ENCODE assay signal across 14 cellular contexts in the genomic region with DNA sequence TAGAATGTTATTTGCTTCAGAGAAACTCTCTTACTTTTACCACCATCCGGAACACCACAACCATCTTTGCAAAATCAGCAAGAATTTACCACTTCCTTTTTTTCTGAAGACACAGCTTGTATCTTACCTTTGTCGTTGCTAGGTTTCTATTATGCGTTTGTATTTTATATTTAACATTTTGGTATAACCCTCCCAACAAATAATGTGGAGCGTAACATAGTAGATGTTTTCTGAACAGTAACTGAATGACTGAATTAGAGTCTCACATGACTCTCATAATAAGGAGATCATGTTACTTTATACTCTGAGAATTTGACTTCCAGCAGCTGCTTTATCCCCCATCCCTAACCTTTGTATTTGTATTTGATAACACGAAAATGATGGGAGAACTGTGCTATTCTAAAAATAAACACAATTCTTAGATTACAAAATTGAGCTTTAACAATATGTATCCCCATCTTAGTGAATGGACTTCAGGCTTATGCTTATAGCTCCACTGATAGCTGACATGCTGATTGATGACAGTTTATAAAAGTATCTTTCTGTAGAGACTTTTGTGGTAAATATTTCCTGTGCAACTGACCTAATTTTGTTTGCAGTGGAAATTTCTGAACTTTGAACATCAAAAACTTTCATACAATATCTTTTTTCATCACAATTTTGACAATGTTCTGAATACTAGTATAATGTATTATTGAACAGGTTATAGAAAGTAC. TPM values are rescaled to one million over a fixed set of nuclear protein-coding genes. Genes with fewer than 3 reads are reported as not detected.
DNase-seq lines count a peak whose midpoint lies in the region; ATAC-seq, FAIRE-seq and TF ChIP-seq lines count a peak whose summit lies in the region.
"Had no signal": no experiment of that assay in that cellular context is flagged by ENCODE, and none has a peak within 500 bp of the region (broad histone marks: within the 10 kb centered on the region; RNA-seq: fewer than 3 reads in every experiment).

No MANE protein-coding gene starts in this region.

- no peaks in the 10 kb centered on the region for H3K36me3 ChIP-seq in small intestine (ENCODE audit: control insufficient read depth in 2 of 2, insufficient read depth in 2 of 2, low read length in 2 of 2)

- no peaks in the 10 kb centered on the region for H3K36me3 Mint-ChIP-seq in activated CD4-positive, alpha-beta memory T cell treated with anti-CD3 and anti-CD28 coated beads for 36 hours

- in situ Hi-C loops in ACHN (cut with HindIII; ENCODE audit: low pct_ligation_motif_present, low pct_unique_long_range_greater_than_20kb, low sequenced_read_pairs) = no loop called here

- peak overlapping the region; percentile 10 for H3K4me3 ChIP-seq in Jurkat, Clone E6-1 (ENCODE audit: low read length)
- H3K4me3 ChIP-seq in small intestine (ENCODE audit: low read depth in 1 of 2, low read length in 2 of 2) (no peak overlapping the region), dorsolateral prefrontal cortex (no peak overlapping the region)
- H3K4me3 ChIP-seq: GM23338 had no signal

- H3K4me3 Mint-ChIP-seq in activated CD4-positive, alpha-beta memory T cell treated with anti-CD3 and anti-CD28 coated beads for 36 hours = peak overlapping the region; percentile 50
- H3K4me3 Mint-ChIP-seq: GM23338, neural crest cell had no signal

- DNase-seq in activated CD4-positive, CD25-positive, alpha-beta regulatory T cell (lab: John Stamatoyannopoulos, UW) = no peak
- DNase-seq in Jurkat, Clone E6-1 (ENCODE audit: low read depth, low spot score) = peak; percentile 74
- no peak for DNase-seq in activated CD4-positive, alpha-beta memory T cell treated with anti-CD3 and anti-CD28 coated beads for 36 hours
- DNase-seq in small intestine (peak; percentile 46), inferior parietal cortex (ENCODE audit: extremely low spot score) (no peak), ACHN (no peak), dorsolateral prefrontal cortex (no peak)
- DNase-seq: cortex of kidney had no signal

- peak; percentile 53 to 55 for ATAC-seq in activated CD4-positive, CD25-positive, alpha-beta regulatory T cell treated with anti-CD3 and anti-CD28 coated beads, Interleukin-2, amount 50 U/mL, for 24 hours
- ATAC-seq: GM23338, HepG2 had no signal

- no peaks in the 10 kb centered on the region for H3K27me3 ChIP-seq in small intestine (ENCODE audit: control insufficient read depth in 2 of 2, insufficient read depth in 2 of 2, low read length in 2 of 2)
- H3K27me3 ChIP-seq in dorsolateral prefrontal cortex = no peaks in the 10 kb centered on the region

- peaks cover 8% of the 10 kb centered on the region for H3K9me3 Mint-ChIP-seq in activated CD4-positive, alpha-beta memory T cell treated with anti-CD3 and anti-CD28 coated beads for 36 hours

- 51 to 59% (median 55%) methylated on average over 5 of the region's 5 CpGs for WGBS in small intestine, 3 donors

- POLR2A ChIA-PET in activated CD4-positive, alpha-beta memory T cell treated with anti-CD3 and anti-CD28 coated beads for 36 hours (lab: Charles Lee) = no interaction called here

- H3K27ac ChIP-seq in small intestine (ENCODE audit: low read depth in 1 of 2, low read length in 1 of 2) = no peak overlapping the region
- no peak overlapping the region for H3K27ac ChIP-seq in dorsolateral prefrontal cortex

- no peak for FAIRE-seq in small intestine (lab: Jason Lieb, UNC)
- FAIRE-seq: HepG2, RCC 7860 had no signal

- H3K27me3 Mint-ChIP-seq in activated CD4-positive, alpha-beta memory T cell treated with anti-CD3 and anti-CD28 coated beads for 36 hours = no peaks in the 10 kb centered on the region

- H3K27ac Mint-ChIP-seq in activated CD4-positive, alpha-beta memory T cell treated with anti-CD3 and anti-CD28 coated beads for 36 hours = peak overlapping the region; percentile 77
- H3K27ac Mint-ChIP-seq: GM23338 had no signal

- intact Hi-C loops in activated CD4-positive, alpha-beta memory T cell treated with anti-CD3 and anti-CD28 coated beads for 36 hours (cut with micrococcal nuclease) = no loop called here
- intact Hi-C loops in dorsolateral prefrontal cortex (cut with DNase I) = no loop called here

- peaks cover 73% of the 10 kb centered on the region for H3K4me1 Mint-ChIP-seq in activated CD4-positive, alpha-beta memory T cell treated with anti-CD3 and anti-CD28 coated beads for 36 hours (ENCODE audit: low read depth)
- H3K4me1 Mint-ChIP-seq: GM23338, neural crest cell had no signal

- H3K4me1 ChIP-seq in small intestine (ENCODE audit: control insufficient read depth in 2 of 2, insufficient read depth in 1 of 2, low read depth in 1 of 2, low read length in 1 of 2) = no peaks in the 10 kb centered on the region

- TF ChIP-seq CTCF in dorsolateral prefrontal cortex (IDR thresholded peaks at IDR 0.05 in 54 of 56, conservative IDR thresholded peaks at IDR 0.05 in 2 of 56; ENCODE audit: low read depth in 1 of 56, partially characterized antibody in 56 of 56) = no peak

- no peaks in the 10 kb centered on the region for H3K9me3 ChIP-seq in small intestine (ENCODE audit: control insufficient read depth, low read depth)

- CTCF ChIA-PET in activated CD4-positive, alpha-beta memory T cell treated with anti-CD3 and anti-CD28 coated beads for 36 hours (lab: Charles Lee) = interaction anchor here (0.7 to 1.6 kb wide), 4 partner anchors 19 to 147 kb away, joined by 3 to 5 read pairs (median 4); no protein-coding TSS in a partner anchor

RNA-seq across cellular contexts. Expression of a gene that starts 7.9 kb away (rescaled TPM):
- not detected for polyA plus RNA-seq in Jurkat, Clone E6-1 (2012; ENCODE audit: insufficient read depth, insufficient read length)
- total RNA-seq in activated CD4-positive, alpha-beta memory T cell treated with anti-CD3 and anti-CD28 coated beads for 36 hours = 1 to 10 TPM; 3.6 to 4.9 TPM
- polyA plus RNA-seq in small intestine = 10 to 100 TPM in 1 of 3 donors, 1 to 10 TPM in 2; 2.5 to 15.9 (median 2.9) TPM
- under 1 TPM in 13 of 120 experiments, not detected in 107; 0.33 to 0.97 (median 0.40) TPM for total RNA-seq in dorsolateral prefrontal cortex
- total RNA-seq: GM23338, HepG2, neural crest cell had no signal
- polyA plus RNA-seq: AG04450, HepG2 had no signal

RNA-seq across cellular contexts. Expression of a gene that starts 53.9 kb away (rescaled TPM):
- 9.1 TPM for polyA plus RNA-seq in Jurkat, Clone E6-1 (2012; ENCODE audit: insufficient read depth, insufficient read length)
- 100 to 1,000 TPM; 191 to 199 TPM for total RNA-seq in activated CD4-positive, alpha-beta memory T cell treated with anti-CD3 and anti-CD28 coated beads for 36 hours
- polyA plus RNA-seq in small intestine = 1 to 10 TPM in 2 of 3 donors, under 1 TPM in 1; 0.67 to 2.4 (median 2.0) TPM
- total RNA-seq in dorsolateral prefrontal cortex = 10 to 100 TPM in 7 of 120 experiments, 1 to 10 TPM in 113; 1.8 to 17.0 (median 6.0) TPM

Comparison
In these comparisons a context has a peak if more than half of its experiments do, and no peak if none do; other contexts are left out.
1. DNase-seq: peak in Jurkat, Clone E6-1 (single experiment) and small intestine (single experiment); none in activated CD4-positive, CD25-positive, alpha-beta regulatory T cell (0 of 4), activated CD4-positive, alpha-beta memory T cell treated with anti-CD3 and anti-CD28 coated beads for 36 hours (single experiment), inferior parietal cortex (single experiment), ACHN (single experiment) and dorsolateral prefrontal cortex (0 of 10).
2. RNA of a gene that starts 53.9 kb away (total RNA-seq): 191 to 199 TPM in activated CD4-positive, alpha-beta memory T cell treated with anti-CD3 and anti-CD28 coated beads for 36 hours; 1.8 to 17.0 TPM in dorsolateral prefrontal cortex; every median in the first group is over 10 times any median in the second.